Comparison of ENCODE assay signal across 1 cellular context in the genomic region with DNA sequence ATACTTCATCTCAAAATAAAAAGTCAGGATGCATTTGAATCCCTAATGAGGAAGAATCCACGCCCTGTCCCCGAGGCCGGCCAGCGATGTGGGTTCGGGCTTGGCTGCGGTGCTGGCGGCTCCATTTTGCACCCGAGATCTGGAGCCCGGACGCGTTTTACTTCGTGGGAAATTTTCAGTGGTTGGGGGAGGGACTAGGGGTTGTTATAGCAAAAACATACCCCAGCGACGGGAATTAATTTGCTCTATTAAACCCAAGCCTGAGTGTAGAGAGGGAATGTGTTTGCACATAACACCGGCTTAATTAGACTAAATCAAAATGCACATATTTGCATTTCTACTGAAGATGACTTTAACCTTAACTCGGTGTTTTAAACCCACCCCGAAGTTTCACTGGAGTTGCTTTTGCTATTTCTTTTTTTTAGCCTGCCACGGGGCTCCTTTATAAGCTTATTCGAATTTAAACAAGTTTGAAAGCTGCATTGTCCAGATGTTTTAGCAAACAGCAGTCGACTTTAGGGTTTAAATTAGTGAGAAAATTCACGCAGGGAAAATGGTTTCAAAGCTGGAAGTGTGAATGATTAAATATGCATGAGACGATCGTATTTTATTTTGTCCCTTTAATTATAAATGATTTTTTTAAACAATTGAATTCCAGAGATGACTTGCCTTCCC.
TF ChIP-seq lines count a peak whose summit lies in the region.

No MANE protein-coding gene starts in this region.

TF ChIP-seq in GM23338, 12 proteins besides CTCF, POLR2A, EP300 and RAD21 (continued from another document):
- TF ChIP-seq, protein P1, sequence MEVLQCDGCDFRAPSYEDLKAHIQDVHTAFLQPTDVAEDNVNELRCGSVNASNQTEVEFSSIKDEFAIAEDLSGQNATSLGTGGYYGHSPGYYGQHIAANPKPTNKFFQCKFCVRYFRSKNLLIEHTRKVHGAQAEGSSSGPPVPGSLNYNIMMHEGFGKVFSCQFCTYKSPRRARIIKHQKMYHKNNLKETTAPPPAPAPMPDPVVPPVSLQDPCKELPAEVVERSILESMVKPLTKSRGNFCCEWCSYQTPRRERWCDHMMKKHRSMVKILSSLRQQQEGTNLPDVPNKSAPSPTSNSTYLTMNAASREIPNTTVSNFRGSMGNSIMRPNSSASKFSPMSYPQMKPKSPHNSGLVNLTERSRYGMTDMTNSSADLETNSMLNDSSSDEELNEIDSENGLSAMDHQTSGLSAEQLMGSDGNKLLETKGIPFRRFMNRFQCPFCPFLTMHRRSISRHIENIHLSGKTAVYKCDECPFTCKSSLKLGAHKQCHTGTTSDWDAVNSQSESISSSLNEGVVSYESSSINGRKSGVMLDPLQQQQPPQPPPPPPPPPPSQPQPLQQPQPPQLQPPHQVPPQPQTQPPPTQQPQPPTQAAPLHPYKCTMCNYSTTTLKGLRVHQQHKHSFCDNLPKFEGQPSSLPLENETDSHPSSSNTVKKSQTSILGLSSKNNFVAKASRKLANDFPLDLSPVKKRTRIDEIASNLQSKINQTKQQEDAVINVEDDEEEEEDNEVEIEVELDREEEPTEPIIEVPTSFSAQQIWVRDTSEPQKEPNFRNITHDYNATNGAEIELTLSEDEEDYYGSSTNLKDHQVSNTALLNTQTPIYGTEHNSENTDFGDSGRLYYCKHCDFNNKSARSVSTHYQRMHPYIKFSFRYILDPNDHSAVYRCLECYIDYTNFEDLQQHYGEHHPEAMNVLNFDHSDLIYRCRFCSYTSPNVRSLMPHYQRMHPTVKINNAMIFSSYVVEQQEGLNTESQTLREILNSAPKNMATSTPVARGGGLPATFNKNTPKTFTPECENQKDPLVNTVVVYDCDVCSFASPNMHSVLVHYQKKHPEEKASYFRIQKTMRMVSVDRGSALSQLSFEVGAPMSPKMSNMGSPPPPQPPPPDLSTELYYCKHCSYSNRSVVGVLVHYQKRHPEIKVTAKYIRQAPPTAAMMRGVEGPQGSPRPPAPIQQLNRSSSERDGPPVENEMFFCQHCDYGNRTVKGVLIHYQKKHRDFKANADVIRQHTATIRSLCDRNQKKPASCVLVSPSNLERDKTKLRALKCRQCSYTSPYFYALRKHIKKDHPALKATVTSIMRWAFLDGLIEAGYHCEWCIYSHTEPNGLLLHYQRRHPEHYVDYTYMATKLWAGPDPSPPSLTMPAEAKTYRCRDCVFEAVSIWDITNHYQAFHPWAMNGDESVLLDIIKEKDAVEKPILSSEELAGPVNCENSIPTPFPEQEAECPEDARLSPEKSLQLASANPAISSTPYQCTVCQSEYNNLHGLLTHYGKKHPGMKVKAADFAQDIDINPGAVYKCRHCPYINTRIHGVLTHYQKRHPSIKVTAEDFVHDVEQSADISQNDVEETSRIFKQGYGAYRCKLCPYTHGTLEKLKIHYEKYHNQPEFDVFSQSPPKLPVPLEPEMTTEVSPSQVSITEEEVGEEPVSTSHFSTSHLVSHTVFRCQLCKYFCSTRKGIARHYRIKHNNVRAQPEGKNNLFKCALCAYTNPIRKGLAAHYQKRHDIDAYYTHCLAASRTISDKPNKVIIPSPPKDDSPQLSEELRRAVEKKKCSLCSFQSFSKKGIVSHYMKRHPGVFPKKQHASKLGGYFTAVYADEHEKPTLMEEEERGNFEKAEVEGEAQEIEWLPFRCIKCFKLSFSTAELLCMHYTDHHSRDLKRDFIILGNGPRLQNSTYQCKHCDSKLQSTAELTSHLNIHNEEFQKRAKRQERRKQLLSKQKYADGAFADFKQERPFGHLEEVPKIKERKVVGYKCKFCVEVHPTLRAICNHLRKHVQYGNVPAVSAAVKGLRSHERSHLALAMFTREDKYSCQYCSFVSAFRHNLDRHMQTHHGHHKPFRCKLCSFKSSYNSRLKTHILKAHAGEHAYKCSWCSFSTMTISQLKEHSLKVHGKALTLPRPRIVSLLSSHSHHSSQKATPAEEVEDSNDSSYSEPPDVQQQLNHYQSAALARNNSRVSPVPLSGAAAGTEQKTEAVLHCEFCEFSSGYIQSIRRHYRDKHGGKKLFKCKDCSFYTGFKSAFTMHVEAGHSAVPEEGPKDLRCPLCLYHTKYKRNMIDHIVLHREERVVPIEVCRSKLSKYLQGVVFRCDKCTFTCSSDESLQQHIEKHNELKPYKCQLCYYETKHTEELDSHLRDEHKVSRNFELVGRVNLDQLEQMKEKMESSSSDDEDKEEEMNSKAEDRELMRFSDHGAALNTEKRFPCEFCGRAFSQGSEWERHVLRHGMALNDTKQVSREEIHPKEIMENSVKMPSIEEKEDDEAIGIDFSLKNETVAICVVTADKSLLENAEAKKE (CRISPR knock-in tag; IDR thresholded peaks at IDR 0.05) = no peak
